Comparison of ENCODE assay signal across 12 cellular contexts in the genomic region with DNA sequence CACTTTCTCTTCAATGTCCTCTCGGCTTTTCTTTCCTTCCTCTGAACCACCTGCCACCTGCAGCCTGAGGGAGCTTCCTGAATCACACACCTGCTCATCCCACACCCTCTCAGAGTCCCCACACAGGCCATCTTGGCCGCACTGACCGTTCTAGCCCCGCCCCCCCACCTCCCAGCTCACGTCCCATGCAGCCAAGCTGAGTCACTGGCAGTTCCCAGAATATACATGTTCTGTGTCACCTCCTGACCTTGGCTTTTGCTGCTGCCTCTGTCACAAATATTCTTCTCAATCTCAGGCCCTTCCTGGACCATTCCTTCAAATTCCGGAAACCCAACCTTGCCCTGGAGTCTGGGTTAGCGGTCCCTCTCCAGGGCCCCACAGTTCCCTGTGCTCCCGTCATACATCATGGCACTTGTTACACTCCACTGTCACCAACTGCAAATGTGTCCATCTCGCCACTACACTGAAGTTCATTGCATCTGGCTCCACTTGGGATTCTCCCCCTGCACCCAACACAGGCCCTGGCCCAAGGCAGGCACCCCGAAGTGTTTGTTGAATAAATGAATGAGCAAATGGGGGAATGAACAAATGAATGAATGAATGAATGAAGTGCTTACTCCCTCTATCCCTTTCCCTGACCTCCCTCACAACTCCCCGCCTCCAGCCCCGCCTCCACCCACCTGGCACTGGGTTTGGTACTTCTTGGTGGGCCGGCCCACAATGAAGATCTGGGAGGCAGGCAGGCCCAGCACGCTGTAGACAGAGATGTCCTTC. TPM values are rescaled to one million over a fixed set of nuclear protein-coding genes. Genes with fewer than 3 reads are reported as not detected.
A peak's percentile ranks its signal among the peaks of the same experiment; 100 is the strongest.
DNase-seq lines count a peak whose midpoint lies in the region; ATAC-seq and TF ChIP-seq lines count a peak whose summit lies in the region.
"Had no signal": no experiment of that assay in that cellular context is flagged by ENCODE, and none has a peak within 500 bp of the region (broad histone marks: within the 10 kb centered on the region; RNA-seq: fewer than 3 reads in every experiment).

No MANE protein-coding gene starts in this region.

- TF ChIP-seq POLR2A in upper lobe of left lung (IDR thresholded peaks at IDR 0.05) (no peak), sigmoid colon (IDR thresholded peaks at IDR 0.05) (no peak)

- intact Hi-C loops in sigmoid colon (cut with DNase I), result no loop called here

- 80 to 83% methylated on average over 14 of the region's 14 CpGs for WGBS in upper lobe of left lung, 2 donors
- WGBS in sigmoid colon, 2 donors, result 60 to 72% methylated on average over 14 of the region's 14 CpGs

- H3K9me3 ChIP-seq in upper lobe of left lung (no peaks in the 10 kb centered on the region), sigmoid colon (no peaks in the 10 kb centered on the region)

- H3K4me1 ChIP-seq in upper lobe of left lung, result peaks cover 0 to 7% (median 3%) of the 10 kb centered on the region in 4 donors
- peaks cover 0 to 13% (median 3%) of the 10 kb centered on the region in 4 donors for H3K4me1 ChIP-seq in sigmoid colon

- no peak for ATAC-seq in upper lobe of left lung (ENCODE audit: low FRiP score in 2 of 2)

- DNase-seq in AG08395 (ENCODE audit: low spot score) (peak; percentile 80), HS-5 (ENCODE audit: low read depth) (peak; percentile 49), astrocyte of the hippocampus (ENCODE audit: low read depth, low spot score) (peak; percentile 46), left kidney (ENCODE audit: low read depth, low spot score) (peak; percentile 48), NCI-H128 (lab: John Stamatoyannopoulos, UW; ENCODE audit: unreplicated experiment) (no peak), upper lobe of left lung (no peak), sigmoid colon (no peak), NCI-H82 treated with DMSO at 0.1 percent for 48 hours (lab: John Stamatoyannopoulos, UW; ENCODE audit: unreplicated experiment) (no peak)
- DNase-seq: activated naive CD4-positive, alpha-beta T cell treated with anti-CD3 and anti-CD28 coated beads, Interleukin-2, amount 50 U/mL, for 16 hours; DND-41; stimulated activated CD4-positive, alpha-beta T cell treated with anti-CD3 and anti-CD28 coated beads, Interleukin-4, amount 100 ng/mL, for 24 hours had no signal

- no peak overlapping the region for H3K27ac ChIP-seq in upper lobe of left lung
- no peak overlapping the region for H3K27ac ChIP-seq in sigmoid colon

- H3K36me3 ChIP-seq in upper lobe of left lung, result peaks cover 0 to 5% (median 0%) of the 10 kb centered on the region in 4 donors
- H3K36me3 ChIP-seq in sigmoid colon, result peaks cover 0 to 8% (median 4%) of the 10 kb centered on the region in 4 donors

- H3K4me3 ChIP-seq in upper lobe of left lung (no peak overlapping the region), sigmoid colon (no peak overlapping the region)

- no peak for TF ChIP-seq EP300 in upper lobe of left lung (IDR thresholded peaks at IDR 0.05)
- no peak for TF ChIP-seq EP300 in sigmoid colon (IDR thresholded peaks at IDR 0.05)

- H3K27me3 ChIP-seq in upper lobe of left lung, result peaks cover 0 to 6% (median 0%) of the 10 kb centered on the region in 4 donors
- no peaks in the 10 kb centered on the region for H3K27me3 ChIP-seq in sigmoid colon

- TF ChIP-seq CTCF in upper lobe of left lung (IDR thresholded peaks at IDR 0.05) (no peak), sigmoid colon (IDR thresholded peaks at IDR 0.05) (no peak)

RNA-seq across cellular contexts. Expression of a gene that starts 12.8 kb away (rescaled TPM):
- 1 to 10 TPM in 1 of 6 donors, under 1 TPM in 3, not detected in 2; 0.67 to 1.3 (median 0.77) TPM for total RNA-seq in upper lobe of left lung
- not detected for total RNA-seq in sigmoid colon
- polyA plus RNA-seq in sigmoid colon, result 1 to 10 TPM in 2 of 3 donors, not detected in 1; 2.5 to 7.8 TPM

RNA-seq across cellular contexts. Expression of a gene that starts 22.2 kb away (rescaled TPM):
- total RNA-seq in upper lobe of left lung, result not detected
- total RNA-seq in sigmoid colon, result not detected
- not detected for polyA plus RNA-seq in sigmoid colon
- total RNA-seq: SK-MEL-5 had no signal

Comparison
In these comparisons a context has a peak if more than half of its experiments do, and no peak if none do; other contexts are left out.
1. DNase-seq: peak in AG08395 (single experiment), HS-5 (single experiment), astrocyte of the hippocampus (single experiment) and left kidney (single experiment); none in NCI-H128 (single experiment), upper lobe of left lung (0 of 2), sigmoid colon (single experiment) and NCI-H82 treated with DMSO at 0.1 percent for 48 hours (single experiment).